In genomic region chr1:145508053-145508452, GRCh38 we compare ENCODE assay signal across 7 cellular contexts.
DNase-seq lines count a peak whose midpoint lies in the region; ATAC-seq and TF ChIP-seq lines count a peak whose summit lies in the region.
"Not testable (repeated sequence)": the region's sequence is repeated elsewhere in the genome, so short reads cannot be mapped to it uniquely, and the experiment has no call there.

No MANE protein-coding gene starts in this region.

- ATAC-seq in GM18868 (IDR thresholded peaks at IDR 0.05; ENCODE audit: unreplicated experiment) = peak; percentile 58
- ATAC-seq in HG02642 (IDR thresholded peaks at IDR 0.05; ENCODE audit: poor library complexity, unreplicated experiment) = peak; percentile 58
- peak; percentile 69 for ATAC-seq in PC-3
- peak; percentile 56 to 59 for ATAC-seq in activated T-cell treated with anti-CD3 and anti-CD28 coated beads, Interleukin-2, amount 50 U/mL, for 4 hours
- ATAC-seq in Right ventricle myocardium inferior = peak; percentile 80
- ATAC-seq in lung (ENCODE audit: insufficient read depth, low FRiP score) = peak; percentile 90
- ATAC-seq in stimulated activated effector memory CD8-positive, alpha-beta T cell treated with anti-CD3 and anti-CD28 coated beads, Interleukin-12 subunit alpha, Interleukin-12 subunit beta, amount 100 ng/mL, for 72 hours = peak; percentile 70

- H3K27ac Mint-ChIP-seq in stimulated activated effector memory CD8-positive, alpha-beta T cell treated with anti-CD3 and anti-CD28 coated beads, Interleukin-12 subunit alpha, Interleukin-12 subunit beta, amount 100 ng/mL, for 72 hours = not testable (repeated sequence)

- intact Hi-C loops in PC-3 (cut with micrococcal nuclease); Right ventricle myocardium inferior (cut with DNase I): not testable (repeated sequence)

- H4K20me1 ChIP-seq in PC-3 (ENCODE audit: low read length) = not testable (repeated sequence)

- not testable (repeated sequence) for H3K79me2 ChIP-seq in PC-3 (ENCODE audit: low read length)

- H3K4me2 ChIP-seq in PC-3 (ENCODE audit: low read length) = not testable (repeated sequence)

- H3K4me3 Mint-ChIP-seq in activated T-cell treated with anti-CD3 and anti-CD28 coated beads, Interleukin-2, amount 50 U/mL, for 4 hours; stimulated activated effector memory CD8-positive, alpha-beta T cell treated with anti-CD3 and anti-CD28 coated beads, Interleukin-12 subunit alpha, Interleukin-12 subunit beta, amount 100 ng/mL, for 72 hours: not testable (repeated sequence)

- POLR2A ChIA-PET in PC-3 (lab: Charles Lee; ENCODE audit: unreplicated experiment) = not testable (repeated sequence)

- not testable (repeated sequence) for H3K27ac ChIP-seq in PC-3 (ENCODE audit: low read length); lung (ENCODE audit: low read depth in 1 of 2, low read length in 1 of 2)

- H3K36me3 ChIP-seq in PC-3 (ENCODE audit: low read depth, low read length); lung (ENCODE audit: control insufficient read depth in 2 of 2, insufficient read depth in 2 of 2, low read length in 2 of 2): not testable (repeated sequence)

- H3F3A ChIP-seq in PC-3 (ENCODE audit: low read length, unreplicated experiment) = not testable (repeated sequence)

- not testable (repeated sequence) for DNase-seq in PC-3; activated T-cell treated with anti-CD3 and anti-CD28 coated beads, Interleukin-2, amount 50 U/mL, for 4 hours; Right ventricle myocardium inferior (ENCODE audit: missing footprints); lung (ENCODE audit: low spot score); stimulated activated effector memory CD8-positive, alpha-beta T cell treated with anti-CD3 and anti-CD28 coated beads, Interleukin-12 subunit alpha, Interleukin-12 subunit beta, amount 100 ng/mL, for 72 hours (ENCODE audit: low spot score in 2 of 2)

- not testable (repeated sequence) for H3K9ac ChIP-seq in PC-3 (ENCODE audit: low read length)

- H3K27me3 Mint-ChIP-seq in activated T-cell treated with anti-CD3 and anti-CD28 coated beads, Interleukin-2, amount 50 U/mL, for 4 hours (ENCODE audit: low read depth) = not testable (repeated sequence)

- H3K4me1 ChIP-seq in PC-3 (ENCODE audit: insufficient read depth, low read length); lung (ENCODE audit: control insufficient read depth in 2 of 2, insufficient read depth in 2 of 2, low read length in 2 of 2): not testable (repeated sequence)

- BruUV-seq in PC-3 (replicated peaks; lab: Mats Ljungman, UMichigan) = not testable (repeated sequence)

- H3K27me3 ChIP-seq in PC-3 (ENCODE audit: low read length); lung (ENCODE audit: control insufficient read depth, insufficient read depth): not testable (repeated sequence)

- H3K9me2 ChIP-seq in PC-3 (replicated peaks; ENCODE audit: low read length) = not testable (repeated sequence)

- not testable (repeated sequence) for H3K9me3 ChIP-seq in PC-3 (ENCODE audit: low read length); lung (ENCODE audit: control insufficient read depth in 2 of 2, insufficient read depth in 1 of 2, low read length in 1 of 2)

- TF ChIP-seq CTCF in PC-3 (conservative IDR thresholded peaks at IDR 0.05; ENCODE audit: low read depth, low read length); lung (IDR thresholded peaks at IDR 0.05; ENCODE audit: control extremely low read depth, extremely low read depth): not testable (repeated sequence)

- H3K9me3 Mint-ChIP-seq in activated T-cell treated with anti-CD3 and anti-CD28 coated beads, Interleukin-2, amount 50 U/mL, for 4 hours; stimulated activated effector memory CD8-positive, alpha-beta T cell treated with anti-CD3 and anti-CD28 coated beads, Interleukin-12 subunit alpha, Interleukin-12 subunit beta, amount 100 ng/mL, for 72 hours: not testable (repeated sequence)

- H3K4me1 Mint-ChIP-seq in activated T-cell treated with anti-CD3 and anti-CD28 coated beads, Interleukin-2, amount 50 U/mL, for 4 hours (ENCODE audit: low read depth); stimulated activated effector memory CD8-positive, alpha-beta T cell treated with anti-CD3 and anti-CD28 coated beads, Interleukin-12 subunit alpha, Interleukin-12 subunit beta, amount 100 ng/mL, for 72 hours: not testable (repeated sequence)

- no CpG with 5 or more reads among the region's 1 CpG for WGBS in lung, 2 donors

- CTCF ChIA-PET in PC-3 (lab: Charles Lee) = not testable (repeated sequence)

- H2AFZ ChIP-seq in PC-3 (ENCODE audit: low read length) = not testable (repeated sequence)

- H3K4me3 ChIP-seq in PC-3 (ENCODE audit: low read length); lung: not testable (repeated sequence)

- not testable (repeated sequence) for H3K36me3 Mint-ChIP-seq in activated T-cell treated with anti-CD3 and anti-CD28 coated beads, Interleukin-2, amount 50 U/mL, for 4 hours (ENCODE audit: insufficient read depth); stimulated activated effector memory CD8-positive, alpha-beta T cell treated with anti-CD3 and anti-CD28 coated beads, Interleukin-12 subunit alpha, Interleukin-12 subunit beta, amount 100 ng/mL, for 72 hours
